In genomic region chr1:1374861-1375662, GRCh38 we compare ENCODE assay signal across 8 cellular contexts. TPM values are rescaled to one million over a fixed set of nuclear protein-coding genes. Genes with fewer than 3 reads are reported as not detected.
DNase-seq lines count a peak whose midpoint lies in the region; ATAC-seq, FAIRE-seq and TF ChIP-seq lines count a peak whose summit lies in the region.

TSS of gene AURKAIP1 (minus strand) at chr1:1375207. CDS start at chr1:1374756, 451 bp downstream.

- DNase-seq in RCC 7860 (ENCODE audit: low spot score): peak; percentile 98
- peak; percentile 97 to 98 for DNase-seq in activated T-cell treated with anti-CD3 and anti-CD28 coated beads, Interleukin-2, amount 50 U/mL, for 72 hours
- DNase-seq in esophagus muscularis mucosa (ENCODE audit: extremely low spot score): peak; percentile 99
- peak; percentile 93 to 94 for DNase-seq in stimulated activated CD8-positive, alpha-beta memory T cell treated with anti-CD3 and anti-CD28 coated beads, Interleukin-7, amount 100 ng/mL, for 4 hours (ENCODE audit: low read depth in 2 of 2)

- TF ChIP-seq CTCF in DOHH2 (IDR thresholded peaks at IDR 0.05; ENCODE audit: low read depth, low read length, poor library complexity, severe bottlenecking): no peak
- peak in 2 of 3 experiments; percentile 35 to 47 for TF ChIP-seq CTCF in esophagus muscularis mucosa (IDR thresholded peaks at IDR 0.05)

- peaks cover 33% of the 10 kb centered on the region for H3K4me1 Mint-ChIP-seq in activated T-cell treated with anti-CD3 and anti-CD28 coated beads, Interleukin-2, amount 50 U/mL, for 72 hours (ENCODE audit: low read depth)

- peak within 1 kb of the TSS; percentile 90 to 91 for H3K4me3 Mint-ChIP-seq in activated T-cell treated with anti-CD3 and anti-CD28 coated beads, Interleukin-2, amount 50 U/mL, for 72 hours

- H3K4me1 ChIP-seq in DOHH2 (ENCODE audit: control insufficient read depth, low read length): peaks cover 35% of the 10 kb centered on the region
- peaks cover 32 to 45% (median 43%) of the 10 kb centered on the region in 4 donors for H3K4me1 ChIP-seq in esophagus muscularis mucosa
- peaks cover 6 to 39% of the 10 kb centered on the region in 2 donors for H3K4me1 ChIP-seq in muscle layer of duodenum (ENCODE audit: control insufficient read depth in 1 of 2, insufficient read depth in 2 of 2, low read length in 2 of 2)

- FAIRE-seq in RCC 7860 (lab: Jason Lieb, UNC): peak; percentile 93

- H3K79me2 ChIP-seq in DOHH2 (ENCODE audit: control insufficient read depth, low read length): peaks cover 41% of the 10 kb centered on the region

- H3K27ac Mint-ChIP-seq in activated T-cell treated with anti-CD3 and anti-CD28 coated beads, Interleukin-2, amount 50 U/mL, for 72 hours: peak within 1 kb of the TSS; percentile 95

- no peaks in the 10 kb centered on the region for H3K27me3 Mint-ChIP-seq in activated T-cell treated with anti-CD3 and anti-CD28 coated beads, Interleukin-2, amount 50 U/mL, for 72 hours (ENCODE audit: low read depth)

- no peak for TF ChIP-seq POLR2A in esophagus muscularis mucosa (IDR thresholded peaks at IDR 0.05; ENCODE audit: low read depth)

- H3K4me3 ChIP-seq in DOHH2 (ENCODE audit: low read length) (peak within 1 kb of the TSS; percentile 98), esophagus muscularis mucosa (peak within 1 kb of the TSS; percentile 71 to 99 (median 86)), muscle layer of duodenum (ENCODE audit: low read depth in 1 of 2, low read length in 2 of 2) (peak within 1 kb of the TSS; percentile 67 to 85)

- H3K9me3 Mint-ChIP-seq in activated T-cell treated with anti-CD3 and anti-CD28 coated beads, Interleukin-2, amount 50 U/mL, for 72 hours: no peaks in the 10 kb centered on the region

- peaks cover 7% of the 10 kb centered on the region for H3F3A ChIP-seq in DOHH2 (ENCODE audit: control insufficient read depth, insufficient read depth)

- peak within 1 kb of the TSS; percentile 86 for H3K4me2 ChIP-seq in DOHH2 (ENCODE audit: low read length)

- H3K9me3 ChIP-seq in DOHH2 (ENCODE audit: control insufficient read depth, insufficient read depth, low read length) (no peaks in the 10 kb centered on the region), KOPT-K1 (ENCODE audit: insufficient read depth, low read length, poor library complexity, severe bottlenecking) (no peaks in the 10 kb centered on the region), esophagus muscularis mucosa (no peaks in the 10 kb centered on the region), muscle layer of duodenum (ENCODE audit: control insufficient read depth in 1 of 2, low read length in 2 of 2) (no peaks in the 10 kb centered on the region)

- peaks cover 0 to 2% of the 10 kb centered on the region in 2 donors for H3K36me3 Mint-ChIP-seq in activated T-cell treated with anti-CD3 and anti-CD28 coated beads, Interleukin-2, amount 50 U/mL, for 72 hours (ENCODE audit: insufficient read depth in 2 of 2)

- no peaks in the 10 kb centered on the region for H3K9me2 ChIP-seq in DOHH2 (replicated peaks; ENCODE audit: control insufficient read depth, low read length)

- TF ChIP-seq EP300 in esophagus muscularis mucosa (IDR thresholded peaks at IDR 0.05): no peak

- peaks cover 46% of the 10 kb centered on the region for H3K36me3 ChIP-seq in DOHH2 (ENCODE audit: control insufficient read depth, low read length)
- H3K36me3 ChIP-seq in KOPT-K1 (ENCODE audit: insufficient read depth, low read length): peaks cover 14% of the 10 kb centered on the region; the same call in 1 of the 2 replicates
- H3K36me3 ChIP-seq in esophagus muscularis mucosa: peaks cover 0 to 19% (median 15%) of the 10 kb centered on the region in 4 donors
- H3K36me3 ChIP-seq in muscle layer of duodenum (ENCODE audit: control insufficient read depth in 1 of 2, insufficient read depth in 2 of 2, low read length in 2 of 2): peaks cover 0 to 12% of the 10 kb centered on the region in 2 donors

- WGBS in esophagus muscularis mucosa: under 1% methylated on average over 27 of the region's 91 CpGs

- H3K27ac ChIP-seq in DOHH2 (ENCODE audit: low read depth, low read length) (peak within 1 kb of the TSS; percentile 63), KOPT-K1 (ENCODE audit: low read depth, low read length, poor library complexity, severe bottlenecking) (peak within 1 kb of the TSS; percentile 83), esophagus muscularis mucosa (replicated peaks in 1 of 4) (peak within 1 kb of the TSS; percentile 88 to 97 (median 95)), muscle layer of duodenum (ENCODE audit: low read length) (peak within 1 kb of the TSS; percentile 85)

- intact Hi-C loops in esophagus muscularis mucosa (cut with DNase I): loop anchor here (2.0 to 10.0 kb wide), 2 partner anchors 24 to 260 kb away; partner anchors contain the start of genes C1orf159 and CCNL2

- H3K27me3 ChIP-seq in DOHH2 (ENCODE audit: control insufficient read depth, low read length) (no peaks in the 10 kb centered on the region), esophagus muscularis mucosa (no peaks in the 10 kb centered on the region), muscle layer of duodenum (ENCODE audit: low read depth, low read length) (no peaks in the 10 kb centered on the region)

- peak; percentile 87 for ATAC-seq in GM21786 (IDR thresholded peaks at IDR 0.05; ENCODE audit: unreplicated experiment)
- peak; percentile 91 to 92 for ATAC-seq in activated T-cell treated with anti-CD3 and anti-CD28 coated beads, Interleukin-2, amount 50 U/mL, for 72 hours (replicated peaks in 1 of 2)

- H4K20me1 ChIP-seq in DOHH2 (ENCODE audit: control insufficient read depth, insufficient read depth, low read depth, low read length): peaks cover 6% of the 10 kb centered on the region; the same call in 1 of the 2 replicates

RNA-seq across cellular contexts. Expression of gene AURKAIP1, which starts in this region (rescaled TPM):
- total RNA-seq in activated T-cell treated with anti-CD3 and anti-CD28 coated beads, Interleukin-2, amount 50 U/mL, for 72 hours: 10 to 100 TPM; 92.4 to 97.7 TPM
- 100 to 1,000 TPM in 3 of 4 donors, 10 to 100 TPM in 1; 98.4 to 152 (median 117) TPM for total RNA-seq in esophagus muscularis mucosa

Comparison
In these comparisons a context has a peak if more than half of its experiments do, and no peak if none do; other contexts are left out.
1. Peak in every context shown above with its lines: DNase-seq, ATAC-seq, H3K4me3 ChIP-seq and H3K27ac ChIP-seq.